Comparison of ENCODE assay signal across 19 cellular contexts in genomic region chr10:20007426-20007825, GRCh38.
DNase-seq lines count a peak whose midpoint lies in the region; TF ChIP-seq lines count a peak whose summit lies in the region.
"Had no signal": no experiment of that assay in that cellular context is flagged by ENCODE, and none has a peak within 500 bp of the region (broad histone marks: within the 10 kb centered on the region; RNA-seq: fewer than 3 reads in every experiment).

No MANE protein-coding gene starts in this region.

- no peaks in the 10 kb centered on the region for H3K27me3 ChIP-seq in spleen (replicated peaks in 1 of 7)
- H3K27me3 ChIP-seq: ascending aorta, BLaER1, esophagus squamous epithelium, neural progenitor cell had no signal

- H3K4me3 ChIP-seq in fibroblast of mammary gland (ENCODE audit: control insufficient read depth, low read depth, low read length) (no peak overlapping the region), spleen (no peak overlapping the region)
- H3K4me3 ChIP-seq: ascending aorta, BLaER1, coronary artery, esophagus squamous epithelium, neural progenitor cell had no signal

- no peak for TF ChIP-seq CTCF in fibroblast of mammary gland (conservative IDR thresholded peaks at IDR 0.05; ENCODE audit: control insufficient read depth, insufficient read depth, low read depth, low read length)
- TF ChIP-seq CTCF in spleen (IDR thresholded peaks at IDR 0.05 in 8 of 11, conservative IDR thresholded peaks at IDR 0.05 in 3 of 11) = no peak

- WGBS in spleen, 5 donors = 94 to 100% (median 100%) methylated on average over 1 of the region's 1 CpG

- H3K36me3 ChIP-seq in spleen = no peaks in the 10 kb centered on the region
- H3K36me3 ChIP-seq: neural progenitor cell, WERI-Rb-1 had no signal

- TF ChIP-seq POLR2A in spleen (IDR thresholded peaks at IDR 0.05) = no peak

- peaks cover 0 to 56% (median 26%) of the 10 kb centered on the region in 6 donors for H3K4me1 ChIP-seq in spleen
- H3K4me1 ChIP-seq: neural progenitor cell had no signal

- H3K9me3 ChIP-seq in spleen = no peaks in the 10 kb centered on the region
- H3K9me3 ChIP-seq: ascending aorta, BLaER1, esophagus squamous epithelium had no signal

- intact Hi-C loops in spleen (cut with DNase I; ENCODE audit: low total_unique reads) = no loop called here

- DNase-seq in M059J (ENCODE audit: low read depth) (peak; percentile 14), astrocyte of the hippocampus (ENCODE audit: low read depth, low spot score) (peak; percentile 7), fibroblast of mammary gland (ENCODE audit: low read depth) (peak; percentile 49), spleen (no peak), cerebellar nuclear complex (lab: John Stamatoyannopoulos, UW) (no peak), inferior parietal cortex (ENCODE audit: extremely low spot score) (no peak), OCI-M1 (lab: John Stamatoyannopoulos, UW) (no peak)
- DNase-seq: activated CD4-positive, alpha-beta T cell treated with anti-CD3 and anti-CD28 coated beads, Interleukin-2, amount 10 ng/mL, durations not matched to agents 7 days and 5 days; activated naive CD4-positive, alpha-beta T cell treated with anti-CD3 and anti-CD28 coated beads, Interleukin-2, amount 10 ng/mL, durations not matched to agents 7 days and 5 days; activated T-cell treated with anti-CD3 and anti-CD28 coated beads, Interleukin-2, amount 50 U/mL, for 72 hours; esophagus squamous epithelium; H7; NCI-H2029; NCI-H82; WERI-Rb-1 had no signal

- H3K27ac ChIP-seq in spleen = peak overlapping the region in 5 of 8 donors; percentile 10 to 95 (median 90)
- H3K27ac ChIP-seq: BLaER1, esophagus squamous epithelium, neural progenitor cell, WERI-Rb-1 had no signal

Comparison
In these comparisons a context has a peak if more than half of its experiments do, and no peak if none do; other contexts are left out.
1. DNase-seq: peak in M059J (single experiment), astrocyte of the hippocampus (single experiment) and fibroblast of mammary gland (single experiment); none in spleen (single experiment), cerebellar nuclear complex (0 of 2), inferior parietal cortex (single experiment) and OCI-M1 (single experiment).